21 cellular contexts compared by ENCODE assay signal in the genomic region with DNA sequence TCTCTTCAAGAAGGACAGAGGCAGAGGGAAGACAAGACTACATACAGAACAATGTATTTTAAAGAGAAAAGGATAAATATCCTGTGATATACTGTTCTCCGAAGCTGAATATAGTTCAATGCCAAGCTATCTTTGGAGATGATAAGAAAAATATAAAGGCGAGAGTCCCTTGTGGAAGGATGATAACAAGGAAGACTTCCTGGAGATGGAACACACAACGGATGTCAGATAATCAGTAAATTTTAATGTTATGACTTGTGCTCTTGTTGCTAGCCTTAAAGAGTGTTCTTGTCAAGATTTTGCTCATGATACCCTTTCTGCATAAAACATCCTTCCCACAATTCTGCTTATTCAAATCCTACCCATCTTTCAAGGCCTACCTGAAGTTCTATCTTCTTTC. TPM values are rescaled to one million over a fixed set of nuclear protein-coding genes. Genes with fewer than 3 reads are reported as not detected.
A peak's percentile ranks its signal among the peaks of the same experiment; 100 is the strongest.
DNase-seq lines count a peak whose midpoint lies in the region; ATAC-seq and TF ChIP-seq lines count a peak whose summit lies in the region.
"Had no signal": no experiment of that assay in that cellular context is flagged by ENCODE, and none has a peak within 500 bp of the region (broad histone marks: within the 10 kb centered on the region; RNA-seq: fewer than 3 reads in every experiment).

No MANE protein-coding gene starts in this region.

- ATAC-seq in activated T-helper 17 cell treated with anti-CD3 and anti-CD28 coated beads, Interleukin-2, amount 50 U/mL, for 72 hours (replicated peaks), result no peak
- ATAC-seq in natural killer cell (no peak), HG03439 (IDR thresholded peaks at IDR 0.05; ENCODE audit: unreplicated experiment) (no peak)
- ATAC-seq: foreskin keratinocyte, GM23338, Right ventricle myocardium inferior had no signal

- CTCF ChIA-PET in CD4-positive, alpha-beta memory T cell (lab: Charles Lee; ENCODE audit: partially characterized antibody), result no interaction called here

- DNase-seq in CD4-positive, alpha-beta memory T cell, result no peak
- DNase-seq in HL-60 (ENCODE audit: low read depth in 1 of 2, low spot score in 1 of 2) (no peak), natural killer cell (no peak), superior temporal gyrus (ENCODE audit: extremely low spot score) (no peak), GM19240 (ENCODE audit: insufficient read length, low spot score) (no peak)
- DNase-seq: activated CD4-positive, alpha-beta T cell treated with anti-CD3 and anti-CD28 coated beads, Interleukin-2, amount 50 U/mL, for 4 hours; foreskin keratinocyte; left ventricle myocardium inferior; NCI-H1417; NCI-H446; posterior cingulate gyrus had no signal

- H3K27ac ChIP-seq in CD4-positive, alpha-beta memory T cell (ENCODE audit: low read depth, low read length), result no peak overlapping the region
- peak overlapping the region; percentile 45 for H3K27ac ChIP-seq in HL-60 (replicated peaks)
- H3K27ac ChIP-seq: foreskin keratinocyte, left ventricle myocardium inferior, thoracic aorta had no signal

- H3K9me3 Mint-ChIP-seq in CD4-positive, alpha-beta memory T cell, result no peaks in the 10 kb centered on the region
- no peaks in the 10 kb centered on the region for H3K9me3 Mint-ChIP-seq in activated T-helper 17 cell treated with anti-CD3 and anti-CD28 coated beads, Interleukin-2, amount 50 U/mL, for 72 hours
- H3K9me3 Mint-ChIP-seq in natural killer cell, result no peaks in the 10 kb centered on the region
- H3K9me3 Mint-ChIP-seq: GM23338, mesothelial cell of epicardium, neural crest cell had no signal

- H3K4me3 ChIP-seq in CD4-positive, alpha-beta memory T cell (ENCODE audit: low read length in 2 of 2), result no peak overlapping the region
- no peak overlapping the region for H3K4me3 ChIP-seq in HL-60 (replicated peaks; ENCODE audit: insufficient read depth, low read length)
- H3K4me3 ChIP-seq: GM23338, left ventricle myocardium inferior, thoracic aorta had no signal

- no peaks in the 10 kb centered on the region for H3K36me3 Mint-ChIP-seq in CD4-positive, alpha-beta memory T cell
- no peaks in the 10 kb centered on the region for H3K36me3 Mint-ChIP-seq in activated T-helper 17 cell treated with anti-CD3 and anti-CD28 coated beads, Interleukin-2, amount 50 U/mL, for 72 hours (ENCODE audit: low read depth)
- H3K36me3 Mint-ChIP-seq in natural killer cell, result no peaks in the 10 kb centered on the region
- H3K36me3 Mint-ChIP-seq: activated naive CD8-positive, alpha-beta T cell; mesothelial cell of epicardium had no signal

- H3K36me3 ChIP-seq in CD4-positive, alpha-beta memory T cell (ENCODE audit: insufficient read depth, low read length), result no peaks in the 10 kb centered on the region
- H3K36me3 ChIP-seq: left ventricle myocardium inferior, thoracic aorta had no signal

- peaks cover 41% of the 10 kb centered on the region for H3K4me1 ChIP-seq in CD4-positive, alpha-beta memory T cell (ENCODE audit: insufficient read depth, low read length)
- H3K4me1 ChIP-seq: left ventricle myocardium inferior had no signal

- intact Hi-C loops in CD4-positive, alpha-beta memory T cell (cut with micrococcal nuclease), result no loop called here
- intact Hi-C loops in natural killer cell (cut with micrococcal nuclease), result loop anchor here (5.0 kb wide), 1 partner anchor 302 kb away; no protein-coding TSS in a partner anchor

- POLR2A ChIA-PET in CD4-positive, alpha-beta memory T cell (lab: Charles Lee; ENCODE audit: partially characterized antibody), result interaction anchor here (1.2 kb wide), 1 partner anchor 65 kb away, joined by 5 read pairs; the partner anchor contains the start of gene EIF4G2

- H3K27ac Mint-ChIP-seq in CD4-positive, alpha-beta memory T cell, result peak overlapping the region; percentile 75 to 94 (median 89)
- H3K27ac Mint-ChIP-seq in activated T-helper 17 cell treated with anti-CD3 and anti-CD28 coated beads, Interleukin-2, amount 50 U/mL, for 72 hours, result peak overlapping the region; percentile 50
- peak overlapping the region; percentile 76 to 79 for H3K27ac Mint-ChIP-seq in natural killer cell
- H3K27ac Mint-ChIP-seq: activated naive CD8-positive, alpha-beta T cell; GM23338; mesothelial cell of epicardium had no signal

- peak overlapping the region; percentile 66 to 87 (median 80) for H3K4me3 Mint-ChIP-seq in CD4-positive, alpha-beta memory T cell
- peak overlapping the region; percentile 64 for H3K4me3 Mint-ChIP-seq in activated T-helper 17 cell treated with anti-CD3 and anti-CD28 coated beads, Interleukin-2, amount 50 U/mL, for 72 hours
- peak overlapping the region; percentile 75 for H3K4me3 Mint-ChIP-seq in natural killer cell
- H3K4me3 Mint-ChIP-seq: GM23338, mesothelial cell of epicardium, neural crest cell had no signal

- H3K27me3 Mint-ChIP-seq in CD4-positive, alpha-beta memory T cell, result no peaks in the 10 kb centered on the region
- H3K27me3 Mint-ChIP-seq in activated T-helper 17 cell treated with anti-CD3 and anti-CD28 coated beads, Interleukin-2, amount 50 U/mL, for 72 hours, result no peaks in the 10 kb centered on the region
- no peaks in the 10 kb centered on the region for H3K27me3 Mint-ChIP-seq in natural killer cell (ENCODE audit: low read depth in 2 of 2)
- H3K27me3 Mint-ChIP-seq: activated naive CD8-positive, alpha-beta T cell had no signal

- peaks cover 31 to 68% (median 39%) of the 10 kb centered on the region in 4 donors for H3K4me1 Mint-ChIP-seq in CD4-positive, alpha-beta memory T cell
- H3K4me1 Mint-ChIP-seq in activated T-helper 17 cell treated with anti-CD3 and anti-CD28 coated beads, Interleukin-2, amount 50 U/mL, for 72 hours, result peaks cover 37% of the 10 kb centered on the region
- H3K4me1 Mint-ChIP-seq in natural killer cell, result peaks cover 29 to 36% of the 10 kb centered on the region in 2 donors
- H3K4me1 Mint-ChIP-seq: GM23338, neural crest cell had no signal

- no peaks in the 10 kb centered on the region for H3K9me3 ChIP-seq in CD4-positive, alpha-beta memory T cell (ENCODE audit: control insufficient read depth in 1 of 2, low read length in 2 of 2)
- H3K9me3 ChIP-seq: left ventricle myocardium inferior, thoracic aorta had no signal

- H3K27me3 ChIP-seq in CD4-positive, alpha-beta memory T cell (ENCODE audit: insufficient read depth, low read length), result no peaks in the 10 kb centered on the region
- no peaks in the 10 kb centered on the region for H3K27me3 ChIP-seq in HL-60 (ENCODE audit: insufficient read depth, poor library complexity, severe bottlenecking)
- H3K27me3 ChIP-seq: foreskin keratinocyte had no signal

- no peak for TF ChIP-seq CTCF in HL-60 (IDR thresholded peaks at IDR 0.05; ENCODE audit: insufficient read depth, low read length)
- no peak for TF ChIP-seq CTCF in natural killer cell (IDR thresholded peaks at IDR 0.05)

RNA-seq across cellular contexts. Expression of gene CTR9, which starts 6.8 kb away (rescaled TPM):
- total RNA-seq in CD4-positive, alpha-beta memory T cell, result 10 to 100 TPM; 57.2 to 68.6 TPM
- 10 to 100 TPM; 39.7 to 58.8 TPM for polyA plus RNA-seq in CD4-positive, alpha-beta memory T cell
- 10 to 100 TPM; 34.0 to 47.4 TPM for total RNA-seq in activated T-helper 17 cell treated with anti-CD3 and anti-CD28 coated beads, Interleukin-2, amount 50 U/mL, for 72 hours
- 10 to 100 TPM; 30.6 to 47.3 (median 38.0) TPM for total RNA-seq in natural killer cell

RNA-seq across cellular contexts. Expression of gene IRAG1, which starts 50.7 kb away (rescaled TPM):
- not detected for total RNA-seq in CD4-positive, alpha-beta memory T cell
- polyA plus RNA-seq in CD4-positive, alpha-beta memory T cell, result not detected
- under 1 TPM in 1 of 2 donors, not detected in 1; 0.13 TPM for total RNA-seq in activated T-helper 17 cell treated with anti-CD3 and anti-CD28 coated beads, Interleukin-2, amount 50 U/mL, for 72 hours
- total RNA-seq in natural killer cell, result under 1 TPM in 2 of 3 donors, not detected in 1; 0.50 to 0.54 TPM
- total RNA-seq: Daoy, epithelial cell of proximal tubule had no signal
